Comparison of ENCODE assay signal across 18 cellular contexts in genomic region chr10:77393411-77393810, GRCh38.
A peak's percentile ranks its signal among the peaks of the same experiment; 100 is the strongest.
DNase-seq lines count a peak whose midpoint lies in the region; ATAC-seq and TF ChIP-seq lines count a peak whose summit lies in the region.
"Had no signal": no experiment of that assay in that cellular context is flagged by ENCODE, and none has a peak within 500 bp of the region (broad histone marks: within the 10 kb centered on the region; RNA-seq: fewer than 3 reads in every experiment).

No MANE protein-coding gene starts in this region.

- H4K91ac ChIP-seq in trophoblast cell (ENCODE audit: low read depth, low read length), result peak overlapping the region; percentile 48

- no peak overlapping the region for H3K14ac ChIP-seq in trophoblast cell (ENCODE audit: low read length)

- no peak overlapping the region for H3K23ac ChIP-seq in trophoblast cell (ENCODE audit: low read length)

- TF ChIP-seq POLR2A in suprapubic skin (IDR thresholded peaks at IDR 0.05), result no peak

- H3K79me1 ChIP-seq in trophoblast cell (ENCODE audit: low read length), result peaks cover 21% of the 10 kb centered on the region

- H3K27me3 ChIP-seq in RWPE2 (ENCODE audit: insufficient read depth, poor library complexity, severe bottlenecking) (no peaks in the 10 kb centered on the region), trophoblast cell (ENCODE audit: insufficient read depth, low read length) (no peaks in the 10 kb centered on the region), suprapubic skin (peaks cover 7% of the 10 kb centered on the region)
- H3K27me3 ChIP-seq: neural progenitor cell, testis had no signal

- H3K4me3 ChIP-seq in RWPE2 (ENCODE audit: severe bottlenecking) (no peak overlapping the region), trophoblast cell (ENCODE audit: low read depth, low read length) (no peak overlapping the region), suprapubic skin (no peak overlapping the region)
- H3K4me3 ChIP-seq: GM23338, left ventricle myocardium inferior, neural progenitor cell, testis had no signal

- TF ChIP-seq EP300 in suprapubic skin (IDR thresholded peaks at IDR 0.05), result no peak

- no CpG with 5 or more reads among the region's 3 CpGs for WGBS in trophoblast cell (ENCODE audit: extremely low coverage, insufficient coverage, insufficient read length)
- WGBS in suprapubic skin, result 89% methylated on average over 3 of the region's 3 CpGs

- DNase-seq in RWPE2 (ENCODE audit: low spot score), result no peak
- DNase-seq in epithelial cell of prostate (ENCODE audit: low read depth, low spot score), result no peak
- no peak for DNase-seq in trophoblast cell
- DNase-seq in GM19240 (ENCODE audit: insufficient read length, low spot score), result no peak
- DNase-seq in NCI-H2196 (lab: John Stamatoyannopoulos, UW; ENCODE audit: unreplicated experiment), result no peak
- DNase-seq in NCI-H2107 treated with DMSO at 0.1 percent for 48 hours (lab: John Stamatoyannopoulos, UW; ENCODE audit: unreplicated experiment), result no peak
- DNase-seq in suprapubic skin (ENCODE audit: low spot score in 2 of 2), result no peak
- DNase-seq: activated naive CD8-positive, alpha-beta T cell treated with anti-CD3 and anti-CD28 coated beads for 36 hours; C1 segment of cervical spinal cord; DMS 273 treated with DMSO at 0.1 percent for 48 hours; erythroblast; head of caudate nucleus; Kasumi-1; left ventricle myocardium inferior; testis had no signal

- H2AFZ ChIP-seq in trophoblast cell (ENCODE audit: insufficient read depth, low read length, poor library complexity), result no peak overlapping the region
- H2AFZ ChIP-seq: GM23338, neural progenitor cell had no signal

- peak overlapping the region; percentile 20 for H3K18ac ChIP-seq in trophoblast cell (ENCODE audit: low read length)

- H3K4me1 ChIP-seq in RWPE2 (ENCODE audit: insufficient read depth, poor library complexity, severe bottlenecking), result peaks cover 49% of the 10 kb centered on the region
- H3K4me1 ChIP-seq in trophoblast cell (ENCODE audit: control insufficient read depth in 1 of 2, insufficient read depth in 2 of 2, low read length in 2 of 2), result peaks cover 43% of the 10 kb centered on the region in 2 experiments
- peaks cover 22% of the 10 kb centered on the region for H3K4me1 ChIP-seq in suprapubic skin

- no peak overlapping the region for H3K9ac ChIP-seq in trophoblast cell (ENCODE audit: low read length)
- H3K9ac ChIP-seq: neural progenitor cell had no signal

- no peaks in the 10 kb centered on the region for H3K36me3 ChIP-seq in RWPE2 (ENCODE audit: low read depth)
- peaks cover 0 to 6% of the 10 kb centered on the region in 2 experiments for H3K36me3 ChIP-seq in trophoblast cell (ENCODE audit: control insufficient read depth in 1 of 2, insufficient read depth in 2 of 2, low read length in 2 of 2)
- H3K36me3 ChIP-seq in suprapubic skin, result no peaks in the 10 kb centered on the region
- H3K36me3 ChIP-seq: left ventricle myocardium inferior, neural progenitor cell had no signal

- H4K8ac ChIP-seq in trophoblast cell (ENCODE audit: low read depth, low read length), result peak overlapping the region; percentile 4

- H3K4ac ChIP-seq in trophoblast cell (ENCODE audit: low read depth, low read length), result no peak overlapping the region

- H2BK120ac ChIP-seq in trophoblast cell (ENCODE audit: insufficient read depth, low read length, poor library complexity), result peak overlapping the region; percentile 27

- peak overlapping the region; percentile 34 for H2AK5ac ChIP-seq in trophoblast cell (ENCODE audit: low read length)

- H3K4me2 ChIP-seq in trophoblast cell (ENCODE audit: low read length), result no peak overlapping the region
- H3K4me2 ChIP-seq: GM23338, neural progenitor cell had no signal

- peak overlapping the region; percentile 42 for H2BK5ac ChIP-seq in trophoblast cell (ENCODE audit: low read depth, low read length, poor library complexity)

- H3K27ac ChIP-seq in 22Rv1 (peak overlapping the region; percentile 74), RWPE2 (ENCODE audit: poor library complexity, severe bottlenecking) (peak overlapping the region; percentile 98), epithelial cell of prostate (peak overlapping the region; percentile 95), trophoblast cell (ENCODE audit: low read depth, low read length) (peak overlapping the region; percentile 72), suprapubic skin (no peak overlapping the region)
- H3K27ac ChIP-seq: left ventricle myocardium inferior, neural progenitor cell, testis had no signal

- ATAC-seq in RWPE2 (ENCODE audit: low read depth), result no peak
- ATAC-seq: GM23338 had no signal

- H3K79me2 ChIP-seq in trophoblast cell (ENCODE audit: control insufficient read depth, insufficient read depth, low read length, poor library complexity), result peaks cover 4% of the 10 kb centered on the region

- TF ChIP-seq CTCF in 22Rv1 (IDR thresholded peaks at IDR 0.05), result no peak
- no peak for TF ChIP-seq CTCF in RWPE2 (IDR thresholded peaks at IDR 0.05; ENCODE audit: poor library complexity, severe bottlenecking)
- no peak for TF ChIP-seq CTCF in suprapubic skin (IDR thresholded peaks at IDR 0.05)

- no peak overlapping the region for H4K12ac ChIP-seq in trophoblast cell (ENCODE audit: low read depth, low read length)

- H2BK12ac ChIP-seq in trophoblast cell (ENCODE audit: low read length), result peak overlapping the region; percentile 67

- no peaks in the 10 kb centered on the region for H3K9me3 ChIP-seq in RWPE2 (ENCODE audit: severe bottlenecking)
- no peaks in the 10 kb centered on the region for H3K9me3 ChIP-seq in trophoblast cell (ENCODE audit: insufficient read depth, low read depth, low read length)
- no peaks in the 10 kb centered on the region for H3K9me3 ChIP-seq in suprapubic skin
- H3K9me3 ChIP-seq: left ventricle myocardium inferior, testis had no signal
